ENCODE assay signal across 24 cellular contexts in genomic region chrX:103616676-103617186, GRCh38.
"Had no signal": no experiment of that assay in that cellular context is flagged by ENCODE, and none has a peak within 500 bp of the region (broad histone marks: within the 10 kb centered on the region; RNA-seq: fewer than 3 reads in every experiment).

No MANE protein-coding gene starts in this region.

- DNase-seq: activated B cell treated with CpG ODN at 0.5 μM for 24 hours; activated CD4-positive, alpha-beta memory T cell treated with anti-CD3 and anti-CD28 coated beads, Interleukin-2, amount 10 ng/mL, durations not matched to agents 7 days and 5 days; activated CD4-positive, alpha-beta T cell treated with anti-CD3 and anti-CD28 coated beads for 4 hours; activated CD8-positive, alpha-beta memory T cell treated with anti-CD3 and anti-CD28 coated beads, Interleukin-2, amount 10 ng/mL, durations not matched to agents 7 days and 5 days; activated naive CD4-positive, alpha-beta T cell treated with Interleukin-2 at 50 U/mL for 16 hours; activated naive CD8-positive, alpha-beta T cell treated with anti-CD3 and anti-CD28 coated beads, Interleukin-2, amount 10 ng/mL, durations not matched to agents 7 days and 5 days; activated T-cell treated with anti-CD3 and anti-CD28 coated beads, Interleukin-2, amount 50 U/mL, for 24 hours; anterior cingulate cortex; brain microvascular endothelial cell; central memory CD4-positive, alpha-beta T cell; heart left ventricle; immature natural killer cell; kidney glomerular epithelial cell; left ventricle myocardium superior; stimulated activated CD4-positive, alpha-beta T cell treated with anti-CD3 and anti-CD28 coated beads, Interleukin-12 subunit alpha, Interleukin-12 subunit beta, amount 100 ng/mL, for 4 hours; stimulated activated CD4-positive, alpha-beta T cell treated with anti-CD3 and anti-CD28 coated beads, Interleukin-2, amount 100 ng/mL, for 24 hours; stimulated activated naive CD8-positive, alpha-beta T cell treated with anti-CD3 and anti-CD28 coated beads, Interleukin-15, Interleukin-2, amounts not matched to agents 100 U/mL and 50 U/mL, for 24 hours; substantia nigra; tibial artery had no signal

- H3K27ac ChIP-seq: brain microvascular endothelial cell, gastroesophageal sphincter, heart left ventricle, prostate gland, right atrium auricular region, tibial artery had no signal

- H3K4me3 Mint-ChIP-seq: activated B cell treated with CpG ODN at 0.5 μM for 24 hours; activated CD4-positive, alpha-beta memory T cell treated with anti-CD3 and anti-CD28 coated beads, Interleukin-2, amount 10 ng/mL, durations not matched to agents 7 days and 5 days; activated CD8-positive, alpha-beta memory T cell treated with anti-CD3 and anti-CD28 coated beads, Interleukin-2, amount 10 ng/mL, durations not matched to agents 7 days and 5 days; activated naive CD8-positive, alpha-beta T cell treated with anti-CD3 and anti-CD28 coated beads, Interleukin-2, amount 10 ng/mL, durations not matched to agents 7 days and 5 days; activated T-cell treated with anti-CD3 and anti-CD28 coated beads, Interleukin-2, amount 50 U/mL, for 24 hours; immature natural killer cell; neural crest cell had no signal

- H3K36me3 Mint-ChIP-seq: activated CD8-positive, alpha-beta memory T cell treated with anti-CD3 and anti-CD28 coated beads, Interleukin-2, amount 10 ng/mL, durations not matched to agents 7 days and 5 days; activated naive CD8-positive, alpha-beta T cell treated with anti-CD3 and anti-CD28 coated beads, Interleukin-2, amount 10 ng/mL, durations not matched to agents 7 days and 5 days; immature natural killer cell had no signal

- H3K4me1 Mint-ChIP-seq: activated B cell treated with CpG ODN at 0.5 μM for 24 hours; activated CD4-positive, alpha-beta memory T cell treated with anti-CD3 and anti-CD28 coated beads, Interleukin-2, amount 10 ng/mL, durations not matched to agents 7 days and 5 days; activated CD8-positive, alpha-beta memory T cell treated with anti-CD3 and anti-CD28 coated beads, Interleukin-2, amount 10 ng/mL, durations not matched to agents 7 days and 5 days; activated naive CD8-positive, alpha-beta T cell treated with anti-CD3 and anti-CD28 coated beads, Interleukin-2, amount 10 ng/mL, durations not matched to agents 7 days and 5 days; immature natural killer cell; neural crest cell had no signal

- H3K27me3 Mint-ChIP-seq: activated B cell treated with CpG ODN at 0.5 μM for 24 hours; activated CD4-positive, alpha-beta memory T cell treated with anti-CD3 and anti-CD28 coated beads, Interleukin-2, amount 10 ng/mL, durations not matched to agents 7 days and 5 days; activated CD8-positive, alpha-beta memory T cell treated with anti-CD3 and anti-CD28 coated beads, Interleukin-2, amount 10 ng/mL, durations not matched to agents 7 days and 5 days; activated naive CD8-positive, alpha-beta T cell treated with anti-CD3 and anti-CD28 coated beads, Interleukin-2, amount 10 ng/mL, durations not matched to agents 7 days and 5 days; activated T-cell treated with anti-CD3 and anti-CD28 coated beads, Interleukin-2, amount 50 U/mL, for 24 hours had no signal

- H3K9me3 ChIP-seq: gastroesophageal sphincter, heart left ventricle, prostate gland, right atrium auricular region, tibial artery had no signal

- H3K27ac Mint-ChIP-seq: activated B cell treated with CpG ODN at 0.5 μM for 24 hours; activated CD4-positive, alpha-beta memory T cell treated with anti-CD3 and anti-CD28 coated beads, Interleukin-2, amount 10 ng/mL, durations not matched to agents 7 days and 5 days; activated CD8-positive, alpha-beta memory T cell treated with anti-CD3 and anti-CD28 coated beads, Interleukin-2, amount 10 ng/mL, durations not matched to agents 7 days and 5 days; activated naive CD8-positive, alpha-beta T cell treated with anti-CD3 and anti-CD28 coated beads, Interleukin-2, amount 10 ng/mL, durations not matched to agents 7 days and 5 days; activated T-cell treated with anti-CD3 and anti-CD28 coated beads, Interleukin-2, amount 50 U/mL, for 24 hours; activated T-helper 2 cell treated with anti-CD3 and anti-CD28 coated beads, Interferon-gamma antibody, Interleukin-2, Interleukin-4, amounts not matched to agents 10 μg/mL and 5 μg/mL and 100 μg/mL, durations not matched to agents 14 hours and 24 hours and 36 hours; immature natural killer cell had no signal

- H3K9me3 Mint-ChIP-seq: activated B cell treated with CpG ODN at 0.5 μM for 24 hours; activated CD4-positive, alpha-beta memory T cell treated with anti-CD3 and anti-CD28 coated beads, Interleukin-2, amount 10 ng/mL, durations not matched to agents 7 days and 5 days; activated naive CD8-positive, alpha-beta T cell treated with anti-CD3 and anti-CD28 coated beads, Interleukin-2, amount 10 ng/mL, durations not matched to agents 7 days and 5 days; activated T-cell treated with anti-CD3 and anti-CD28 coated beads, Interleukin-2, amount 50 U/mL, for 24 hours; activated T-helper 2 cell treated with anti-CD3 and anti-CD28 coated beads, Interferon-gamma antibody, Interleukin-2, Interleukin-4, amounts not matched to agents 10 μg/mL and 5 μg/mL and 100 μg/mL, durations not matched to agents 14 hours and 24 hours and 36 hours; immature natural killer cell had no signal

- H3K27me3 ChIP-seq: brain microvascular endothelial cell, gastroesophageal sphincter, heart left ventricle, right atrium auricular region, tibial artery had no signal

- ATAC-seq: activated CD8-positive, alpha-beta memory T cell treated with anti-CD3 and anti-CD28 coated beads, Interleukin-2, amount 10 ng/mL, durations not matched to agents 7 days and 5 days; gastroesophageal sphincter; heart left ventricle; left ventricle myocardium superior; stimulated activated naive CD8-positive, alpha-beta T cell treated with anti-CD3 and anti-CD28 coated beads, Interleukin-15, Interleukin-2, amounts not matched to agents 100 U/mL and 50 U/mL, for 24 hours had no signal

- H3K4me3 ChIP-seq: gastroesophageal sphincter, heart left ventricle, prostate gland, right atrium auricular region, tibial artery had no signal

- H3K36me3 ChIP-seq: brain microvascular endothelial cell, gastroesophageal sphincter, prostate gland, right atrium auricular region, tibial artery had no signal

- H3K4me1 ChIP-seq: gastroesophageal sphincter, heart left ventricle, prostate gland, right atrium auricular region had no signal
